8 cellular contexts compared by ENCODE assay signal in the genomic region with DNA sequence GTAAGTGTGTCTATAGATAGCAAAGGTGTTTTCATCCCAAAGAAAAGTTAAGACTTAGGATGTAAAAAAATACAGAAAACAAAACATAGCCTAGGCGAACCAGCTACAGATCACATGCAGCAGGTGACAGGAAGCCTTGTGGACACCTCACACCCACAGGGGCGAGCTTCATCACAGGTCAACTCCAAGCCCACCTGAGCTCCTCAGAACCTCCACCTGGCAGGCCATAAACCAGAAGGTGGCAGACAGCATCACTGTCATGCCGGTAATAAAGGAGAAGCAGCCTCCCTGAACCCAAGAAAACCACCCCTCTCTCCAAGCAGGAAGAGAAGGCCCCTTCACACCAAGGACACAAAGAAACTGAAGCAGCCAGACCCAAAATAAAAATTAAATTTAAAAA. TPM values are rescaled to one million over a fixed set of nuclear protein-coding genes. Genes with fewer than 3 reads are reported as not detected.
DNase-seq lines count a peak whose midpoint lies in the region; ATAC-seq and TF ChIP-seq lines count a peak whose summit lies in the region.

No MANE protein-coding gene starts in this region.

- no peak overlapping the region for H2BK5ac ChIP-seq in IMR-90 (ENCODE audit: low read depth, low read length, poor library complexity, severe bottlenecking)

- H4K8ac ChIP-seq in IMR-90 (ENCODE audit: low read depth in 2 of 2, low read length in 2 of 2), result no peak overlapping the region

- no CpG with 5 or more reads among the region's 3 CpGs for WGBS in IMR-90 (ENCODE audit: extremely low coverage in 2 of 2, insufficient read length in 1 of 2), 2 experiments

- DNase-seq in CD8-positive, alpha-beta memory T cell, result peak in 4 of 5 donors; percentile 14 to 58 (median 25)
- DNase-seq in IMR-90 (no peak), immature natural killer cell (peak; percentile 22 to 43 (median 40)), NCI-H1694 (lab: John Stamatoyannopoulos, UW) (no peak)
- no peak for DNase-seq in activated T-helper 2 cell treated with anti-CD3 and anti-CD28 coated beads, Interferon-gamma antibody, Interleukin-2, Interleukin-4, amounts not matched to agents 10 μg/mL and 5 μg/mL and 100 μg/mL, durations not matched to agents 14 hours and 24 hours and 36 hours (ENCODE audit: low spot score)
- peak; percentile 19 to 26 for DNase-seq in stimulated activated naive CD8-positive, alpha-beta T cell treated with anti-CD3 and anti-CD28 coated beads, Interleukin-15, amount 100 ng/mL, for 72 hours

- dilution Hi-C loops in IMR-90 (cut with HindIII; ENCODE audit: low sequenced_read_pairs, unreplicated experiment), result no loop called here

- no peak overlapping the region for H2AK9ac ChIP-seq in IMR-90 (replicated peaks; ENCODE audit: low read depth, low read length, poor library complexity)

- peak overlapping the region; percentile 86 to 96 (median 94) for H3K4me3 Mint-ChIP-seq in CD8-positive, alpha-beta memory T cell
- peak overlapping the region; percentile 87 for H3K4me3 Mint-ChIP-seq in activated T-helper 2 cell treated with anti-CD3 and anti-CD28 coated beads, Interferon-gamma antibody, Interleukin-2, Interleukin-4, amounts not matched to agents 10 μg/mL and 5 μg/mL and 100 μg/mL, durations not matched to agents 14 hours and 24 hours and 36 hours (ENCODE audit: low read depth)
- H3K4me3 Mint-ChIP-seq in immature natural killer cell, result peak overlapping the region; percentile 87 to 94 (median 89)
- peak overlapping the region; percentile 91 to 92 for H3K4me3 Mint-ChIP-seq in stimulated activated naive CD8-positive, alpha-beta T cell treated with anti-CD3 and anti-CD28 coated beads, Interleukin-15, amount 100 ng/mL, for 72 hours

- H3K23ac ChIP-seq in IMR-90 (ENCODE audit: low read depth, low read length), result no peak overlapping the region

- H3K4me3 ChIP-seq in CD8-positive, alpha-beta memory T cell (ENCODE audit: low read length), result peak overlapping the region; percentile 69
- peak overlapping the region; percentile 92 for H3K4me3 ChIP-seq in IMR-90 (ENCODE audit: insufficient read depth, low read depth, low read length)

- H3K27me3 ChIP-seq in CD8-positive, alpha-beta memory T cell (ENCODE audit: insufficient read depth, low read length, poor library complexity, severe bottlenecking), result no peaks in the 10 kb centered on the region
- H3K27me3 ChIP-seq in IMR-90 (ENCODE audit: control insufficient read depth, insufficient read depth, low read length), result no peaks in the 10 kb centered on the region

- in situ Hi-C loops in IMR-90 (cut with MboI; ENCODE audit: low sequenced_read_pairs), result no loop called here

- TF ChIP-seq CTCF in IMR-90 (conservative IDR thresholded peaks at IDR 0.05; ENCODE audit: low read depth, low read length), result no peak

- H3K14ac ChIP-seq in IMR-90 (replicated peaks; ENCODE audit: low read depth, low read length), result no peak overlapping the region

- H3K4me1 Mint-ChIP-seq in CD8-positive, alpha-beta memory T cell, result peaks cover 31 to 44% (median 43%) of the 10 kb centered on the region in 3 donors
- peaks cover 33% of the 10 kb centered on the region for H3K4me1 Mint-ChIP-seq in activated T-helper 2 cell treated with anti-CD3 and anti-CD28 coated beads, Interferon-gamma antibody, Interleukin-2, Interleukin-4, amounts not matched to agents 10 μg/mL and 5 μg/mL and 100 μg/mL, durations not matched to agents 14 hours and 24 hours and 36 hours (ENCODE audit: low read depth)
- H3K4me1 Mint-ChIP-seq in immature natural killer cell, result peaks cover 27 to 36% of the 10 kb centered on the region in 2 donors
- peaks cover 44% of the 10 kb centered on the region for H3K4me1 Mint-ChIP-seq in stimulated activated naive CD8-positive, alpha-beta T cell treated with anti-CD3 and anti-CD28 coated beads, Interleukin-15, amount 100 ng/mL, for 72 hours

- no peak overlapping the region for H3K56ac ChIP-seq in IMR-90 (ENCODE audit: extremely low read depth, insufficient read depth, low read length)

- CTCF ChIA-PET in CD8-positive, alpha-beta memory T cell (lab: Charles Lee), result no interaction called here
- CTCF ChIA-PET in IMR-90 (lab: Yijun Ruan, JAX), result no interaction called here

- peaks cover 0 to 4% of the 10 kb centered on the region in 2 donors for H3K27me3 Mint-ChIP-seq in CD8-positive, alpha-beta memory T cell
- H3K27me3 Mint-ChIP-seq in activated T-helper 2 cell treated with anti-CD3 and anti-CD28 coated beads, Interferon-gamma antibody, Interleukin-2, Interleukin-4, amounts not matched to agents 10 μg/mL and 5 μg/mL and 100 μg/mL, durations not matched to agents 14 hours and 24 hours and 36 hours (ENCODE audit: low read depth), result no peaks in the 10 kb centered on the region
- peaks cover 0 to 4% (median 3%) of the 10 kb centered on the region in 3 donors for H3K27me3 Mint-ChIP-seq in immature natural killer cell (ENCODE audit: low read depth in 3 of 3)
- no peaks in the 10 kb centered on the region for H3K27me3 Mint-ChIP-seq in stimulated activated naive CD8-positive, alpha-beta T cell treated with anti-CD3 and anti-CD28 coated beads, Interleukin-15, amount 100 ng/mL, for 72 hours

- H2AK5ac ChIP-seq in IMR-90 (ENCODE audit: low read depth, low read length), result no peak overlapping the region

- H3K9me3 ChIP-seq in CD8-positive, alpha-beta memory T cell (ENCODE audit: low read length), result no peaks in the 10 kb centered on the region
- no peaks in the 10 kb centered on the region for H3K9me3 ChIP-seq in IMR-90 (ENCODE audit: control insufficient read depth, insufficient read depth, low read length)

- H3K36me3 Mint-ChIP-seq in CD8-positive, alpha-beta memory T cell, result peaks cover 0 to 7% (median 5%) of the 10 kb centered on the region in 3 donors
- H3K36me3 Mint-ChIP-seq in activated T-helper 2 cell treated with anti-CD3 and anti-CD28 coated beads, Interferon-gamma antibody, Interleukin-2, Interleukin-4, amounts not matched to agents 10 μg/mL and 5 μg/mL and 100 μg/mL, durations not matched to agents 14 hours and 24 hours and 36 hours (ENCODE audit: low read depth), result peaks cover 25% of the 10 kb centered on the region
- H3K36me3 Mint-ChIP-seq in immature natural killer cell, result peaks cover 0 to 3% (median 0%) of the 10 kb centered on the region in 3 donors

- POLR2A ChIA-PET in CD8-positive, alpha-beta memory T cell (lab: Charles Lee), result no interaction called here
- POLR2A ChIA-PET in IMR-90 (lab: Charles Lee; ENCODE audit: unreplicated experiment), result no interaction called here

- no peak overlapping the region for H4K91ac ChIP-seq in IMR-90 (ENCODE audit: insufficient read depth, low read depth, low read length)

- 0 out of 2 replicates have a peak, but pooled peaks cover 3% of the 10 kb centered on the region for H3K9me1 ChIP-seq in IMR-90 (ENCODE audit: insufficient read depth, low read length)

- intact Hi-C loops in IMR-90 (cut with micrococcal nuclease), result no loop called here
- intact Hi-C loops in activated T-helper 2 cell treated with anti-CD3 and anti-CD28 coated beads, Interferon-gamma antibody, Interleukin-2, Interleukin-4, amounts not matched to agents 10 μg/mL and 5 μg/mL and 100 μg/mL, durations not matched to agents 14 hours and 24 hours and 36 hours (cut with micrococcal nuclease), result loop anchor here (5.0 kb wide), 2 partner anchors 34 to 214 kb away; no protein-coding TSS in a partner anchor

- no peak overlapping the region for H3K27ac ChIP-seq in CD8-positive, alpha-beta memory T cell (ENCODE audit: low read depth, low read length)
- H3K27ac ChIP-seq in IMR-90 (ENCODE audit: insufficient read depth, low read length), result no peak overlapping the region

- no peak for TF ChIP-seq RAD21 in IMR-90 (IDR thresholded peaks at IDR 0.05; ENCODE audit: low read length)

- H2BK120ac ChIP-seq in IMR-90 (ENCODE audit: low read depth, low read length), result no peak overlapping the region

- H3K4me1 ChIP-seq in CD8-positive, alpha-beta memory T cell (ENCODE audit: insufficient read depth, low read length), result peaks cover 7% of the 10 kb centered on the region
- peaks cover 3% of the 10 kb centered on the region; the same call in 1 of the 2 replicates for H3K4me1 ChIP-seq in IMR-90 (ENCODE audit: control insufficient read depth, insufficient read depth, low read length)

- no peaks in the 10 kb centered on the region for H4K20me1 ChIP-seq in IMR-90 (ENCODE audit: insufficient read depth, low read length)

- no peak overlapping the region for H3K4ac ChIP-seq in IMR-90 (ENCODE audit: low read depth, low read length)

- H3K18ac ChIP-seq in IMR-90 (ENCODE audit: low read depth, low read length), result no peak overlapping the region

- H3K9ac ChIP-seq in IMR-90 (ENCODE audit: low read depth, low read length), result peak overlapping the region; percentile 59

- ATAC-seq in IMR-90 (ENCODE audit: low read depth), result no peak
- ATAC-seq in stimulated activated naive CD8-positive, alpha-beta T cell treated with anti-CD3 and anti-CD28 coated beads, Interleukin-15, amount 100 ng/mL, for 72 hours, result no peak
- ATAC-seq in HG03432 (IDR thresholded peaks at IDR 0.05; ENCODE audit: unreplicated experiment), result no peak
- no peak for ATAC-seq in HG03521 (IDR thresholded peaks at IDR 0.05; ENCODE audit: unreplicated experiment)

- no peak for TF ChIP-seq POLR2A in IMR-90 (IDR thresholded peaks at IDR 0.05; ENCODE audit: low read depth, low read length)

- no peak overlapping the region for H2BK15ac ChIP-seq in IMR-90 (ENCODE audit: low read depth, low read length)

- H2BK20ac ChIP-seq in IMR-90 (ENCODE audit: low read depth, low read length), result no peak overlapping the region

- H3K4me2 ChIP-seq in IMR-90 (ENCODE audit: low read depth, low read length), result peak overlapping the region; percentile 87; the same call in 1 of the 2 replicates

- H3K27ac Mint-ChIP-seq in CD8-positive, alpha-beta memory T cell, result peak overlapping the region; percentile 84 to 98 (median 96)
- peak overlapping the region; percentile 79 for H3K27ac Mint-ChIP-seq in activated T-helper 2 cell treated with anti-CD3 and anti-CD28 coated beads, Interferon-gamma antibody, Interleukin-2, Interleukin-4, amounts not matched to agents 10 μg/mL and 5 μg/mL and 100 μg/mL, durations not matched to agents 14 hours and 24 hours and 36 hours
- peak overlapping the region; percentile 85 to 94 (median 90) for H3K27ac Mint-ChIP-seq in immature natural killer cell
- H3K27ac Mint-ChIP-seq in stimulated activated naive CD8-positive, alpha-beta T cell treated with anti-CD3 and anti-CD28 coated beads, Interleukin-15, amount 100 ng/mL, for 72 hours, result peak overlapping the region; percentile 88 to 89

- H3K79me1 ChIP-seq in IMR-90 (ENCODE audit: low read depth in 1 of 2, low read length in 2 of 2), result peaks cover 9 to 12% of the 10 kb centered on the region in 2 experiments; a peak in 3 of 4 replicates

- H3K9me3 Mint-ChIP-seq in CD8-positive, alpha-beta memory T cell, result no peaks in the 10 kb centered on the region
- H3K9me3 Mint-ChIP-seq in activated T-helper 2 cell treated with anti-CD3 and anti-CD28 coated beads, Interferon-gamma antibody, Interleukin-2, Interleukin-4, amounts not matched to agents 10 μg/mL and 5 μg/mL and 100 μg/mL, durations not matched to agents 14 hours and 24 hours and 36 hours, result peaks cover 6% of the 10 kb centered on the region
- H3K9me3 Mint-ChIP-seq in immature natural killer cell, result no peaks in the 10 kb centered on the region
- H3K9me3 Mint-ChIP-seq in stimulated activated naive CD8-positive, alpha-beta T cell treated with anti-CD3 and anti-CD28 coated beads, Interleukin-15, amount 100 ng/mL, for 72 hours, result peaks cover 8 to 9% of the 10 kb centered on the region in 2 donors

- no TSS peak for BruUV-seq in IMR-90 (replicated peaks; lab: Mats Ljungman, UMichigan)

- H2AFZ ChIP-seq in IMR-90 (replicated peaks; ENCODE audit: low read length, poor library complexity), result no peak overlapping the region

- no peak overlapping the region for H4K5ac ChIP-seq in IMR-90 (ENCODE audit: low read depth, low read length)

- H3K36me3 ChIP-seq in CD8-positive, alpha-beta memory T cell (ENCODE audit: insufficient read depth, low read length), result no peaks in the 10 kb centered on the region
- no peaks in the 10 kb centered on the region for H3K36me3 ChIP-seq in IMR-90 (ENCODE audit: control insufficient read depth, insufficient read depth, low read length)

RNA-seq across cellular contexts. Expression of gene RALGAPA2, which starts 1.0 kb away (rescaled TPM):
- total RNA-seq in CD8-positive, alpha-beta memory T cell, result 10 to 100 TPM; 13.4 to 14.5 TPM
- 7.4 TPM for polyA plus RNA-seq in CD8-positive, alpha-beta memory T cell
- 3.9 and 4.7 TPM in 2 replicates for total RNA-seq in IMR-90 (2012; rRNA removed)
- 1.1 and 1.3 TPM in 2 replicates for polyA plus RNA-seq in IMR-90 (2012; rRNA removed)
- 0.46 and 0.47 TPM in 2 replicates for polyA plus RNA-seq in IMR-90 (2012; cell fraction: cytosol; rRNA removed)
- 1.1 and 3.5 TPM in 2 replicates for polyA plus RNA-seq in IMR-90 (2012; cell fraction: nucleus; rRNA removed; ENCODE audit: low replicate concordance)
- total RNA-seq in activated T-helper 2 cell treated with anti-CD3 and anti-CD28 coated beads, Interferon-gamma antibody, Interleukin-2, Interleukin-4, amounts not matched to agents 10 μg/mL and 5 μg/mL and 100 μg/mL, durations not matched to agents 14 hours and 24 hours and 36 hours, result 22.1 and 25.0 TPM in 2 replicates
- 1 to 10 TPM; 2.2 to 5.7 (median 2.3) TPM for polyA plus RNA-seq in immature natural killer cell

Comparison
In these comparisons a context has a peak if more than half of its experiments do, and no peak if none do; other contexts are left out.
1. DNase-seq: peak in CD8-positive, alpha-beta memory T cell (4 of 5), immature natural killer cell (3 of 3) and stimulated activated naive CD8-positive, alpha-beta T cell treated with anti-CD3 and anti-CD28 coated beads, Interleukin-15, amount 100 ng/mL, for 72 hours (2 of 2); none in IMR-90 (single experiment), activated T-helper 2 cell treated with anti-CD3 and anti-CD28 coated beads, Interferon-gamma antibody, Interleukin-2, Interleukin-4, amounts not matched to agents 10 μg/mL and 5 μg/mL and 100 μg/mL, durations not matched to agents 14 hours and 24 hours and 36 hours (single experiment) and NCI-H1694 (single experiment).
2. Peak in every context shown above with its lines, with median percentiles within 50 percentile points of each other: H3K27ac Mint-ChIP-seq and H3K4me3 Mint-ChIP-seq.